8 cellular contexts compared by ENCODE assay signal in genomic region chr19:45506246-45506990, GRCh38. TPM values are rescaled to one million over a fixed set of nuclear protein-coding genes. Genes with fewer than 3 reads are reported as not detected.
DNase-seq lines count a peak whose midpoint lies in the region; ATAC-seq and TF ChIP-seq lines count a peak whose summit lies in the region.

No MANE protein-coding gene starts in this region.

- H3K36me3 ChIP-seq in kidney epithelial cell (ENCODE audit: control insufficient read depth, insufficient read depth, low read length) = no peaks in the 10 kb centered on the region

- DNase-seq in AG10803 (ENCODE audit: low read depth) (peak; percentile 83), NCI-H2227 treated with DMSO at 0.1 percent for 48 hours (lab: John Stamatoyannopoulos, UW) (peak; percentile 55), kidney epithelial cell (ENCODE audit: low read depth) (peak; percentile 69)
- peak; percentile 97 for DNase-seq in activated CD4-positive, CD25-positive, alpha-beta regulatory T cell treated with anti-CD3 and anti-CD28 coated beads, Interleukin-2, amount 50 U/mL, for 16 hours (ENCODE audit: low read depth, low spot score)
- peak; percentile 96 for DNase-seq in central memory CD4-positive, alpha-beta T cell
- peak; percentile 100 for DNase-seq in stimulated activated CD4-positive, alpha-beta T cell treated with anti-CD3 and anti-CD28 coated beads, Interleukin-15, amount 100 ng/mL, for 24 hours

- H3K27me3 ChIP-seq in kidney epithelial cell (ENCODE audit: control insufficient read depth, insufficient read depth, low read length) = no peaks in the 10 kb centered on the region

- peak; percentile 58 for ATAC-seq in GM19025 (IDR thresholded peaks at IDR 0.05; ENCODE audit: low read depth, unreplicated experiment)
- peak; percentile 59 for ATAC-seq in HG03280 (IDR thresholded peaks at IDR 0.05; ENCODE audit: unreplicated experiment)

- TF ChIP-seq CTCF in AG10803 (conservative IDR thresholded peaks at IDR 0.05; ENCODE audit: low read length) (peak; percentile 50), kidney epithelial cell (IDR thresholded peaks at IDR 0.05; ENCODE audit: insufficient read depth, low read length, poor library complexity, severe bottlenecking) (peak; percentile 79)

- H3K4me3 ChIP-seq in AG10803 (ENCODE audit: low read length) = peak overlapping the region; percentile 97
- peak overlapping the region; percentile 85 for H3K4me3 ChIP-seq in kidney epithelial cell (ENCODE audit: low read depth, low read length)

RNA-seq across cellular contexts. Expression of gene VASP, which starts 0.9 kb away (rescaled TPM):
- total RNA-seq in kidney epithelial cell = 228 and 248 TPM in 2 replicates

RNA-seq across cellular contexts. Expression of gene PPM1N, which starts 8.2 kb away (rescaled TPM):
- total RNA-seq in kidney epithelial cell = 0.48 TPM in 1 of 2 replicates, not detected in the other

RNA-seq across cellular contexts. Expression of gene RTN2, which starts 9.6 kb away (rescaled TPM):
- total RNA-seq in kidney epithelial cell = 13.4 and 18.5 TPM in 2 replicates

RNA-seq across cellular contexts. Expression of gene FOSB, which starts 38.6 kb away (rescaled TPM):
- 1.6 and 5.3 TPM in 2 replicates for total RNA-seq in kidney epithelial cell

Comparison
In these comparisons a context has a peak if more than half of its experiments do, and no peak if none do; other contexts are left out.
1. Peak in every context shown above with its lines: DNase-seq, ATAC-seq and H3K4me3 ChIP-seq.